26 cellular contexts compared by ENCODE assay signal in genomic region chr5:97191893-97192292, GRCh38. TPM values are rescaled to one million over a fixed set of nuclear protein-coding genes. Genes with fewer than 3 reads are reported as not detected.
"Had no signal": no experiment of that assay in that cellular context is flagged by ENCODE, and none has a peak within 500 bp of the region (broad histone marks: within the 10 kb centered on the region; RNA-seq: fewer than 3 reads in every experiment).

No MANE protein-coding gene starts in this region.

- ATAC-seq: activated CD8-positive, alpha-beta memory T cell treated with anti-CD3 and anti-CD28 coated beads, Interleukin-2, amount 10 ng/mL, durations not matched to agents 7 days and 5 days; T-helper 17 cell had no signal

- H3K27ac ChIP-seq: breast epithelium had no signal

- H3K27me3 ChIP-seq: breast epithelium, MG63 had no signal

- DNase-seq: activated B cell treated with CpG ODN at 0.5 μM for 24 hours; activated CD4-positive, alpha-beta T cell treated with anti-CD3 and anti-CD28 coated beads for 1 hour; activated CD4-positive, alpha-beta T cell treated with anti-CD3 and anti-CD28 coated beads, Interleukin-2, amount 10 ng/mL, durations not matched to agents 24 days and 14 days; activated CD4-positive, alpha-beta T cell treated with anti-CD3 and anti-CD28 coated beads, Interleukin-2, amount 50 U/mL, for 48 hours; activated CD8-positive, alpha-beta memory T cell treated with anti-CD3 and anti-CD28 coated beads, Interleukin-2, amount 10 ng/mL, durations not matched to agents 7 days and 5 days; activated effector memory CD4-positive, alpha-beta T cell treated with Interleukin-2 at 50 U/mL for 16 hours; activated naive CD4-positive, alpha-beta T cell; activated T-cell treated with anti-CD3 and anti-CD28 coated beads, Interleukin-2, amount 50 U/mL, for 24 hours; aorta; caudate nucleus; MG63; NCI-H1105; NCI-H1436; NCI-H1694 treated with DMSO at 0.1 percent for 48 hours; NCI-H2029 treated with DMSO at 0.1 percent for 48 hours; NCI-H510A; NCI-H526 treated with DMSO at 0.1 percent for 48 hours; NCI-H82; NK-92 treated with Interleukin-12 subunit alpha and Interleukin-12 subunit beta, amount 100 ng/mL, for 24 hours; OCI-M1; SHP77 treated with DMSO at 0.1 percent for 48 hours; T-helper 17 cell; T-helper 9 cell had no signal

- H3K4me1 ChIP-seq: breast epithelium had no signal

- H3K36me3 ChIP-seq: breast epithelium, MG63 had no signal

- H3K9me3 ChIP-seq: MG63 had no signal

- FAIRE-seq: RCC 7860 had no signal

- H3K4me3 ChIP-seq: breast epithelium, MG63 had no signal

RNA-seq across cellular contexts. Expression of gene LIX1, which starts 49.5 kb away (rescaled TPM):
- total RNA-seq: activated B cell treated with CpG ODN at 0.5 μM for 24 hours; activated CD4-positive, alpha-beta T cell treated with anti-CD3 and anti-CD28 coated beads, Interleukin-2, amount 10 ng/mL, durations not matched to agents 24 days and 14 days; activated CD8-positive, alpha-beta memory T cell treated with anti-CD3 and anti-CD28 coated beads, Interleukin-2, amount 10 ng/mL, durations not matched to agents 7 days and 5 days; activated T-helper 1 cell treated with anti-CD3 and anti-CD28 coated beads, Interleukin-12 subunit alpha, Interleukin-12 subunit beta, Interleukin-2, Interleukin-4 antibody, amounts not matched to agents 30 ng/mL and 10 ng/mL and 1 ng/mL, durations not matched to agents 14 hours and 24 hours and 36 hours; aorta; T-helper 17 cell had no signal
- polyA plus RNA-seq: aorta had no signal
